1 cellular context compared by ENCODE assay signal in genomic region chr15:40085225-40085624, GRCh38.
TF ChIP-seq lines count a peak whose summit lies in the region.

No MANE protein-coding gene starts in this region.

TF ChIP-seq in H1, 55 proteins besides CTCF, POLR2A, EP300 and RAD21:
- TF ChIP-seq CEBPB (IDR thresholded peaks at IDR 0.05; ENCODE audit: low read depth, low read length) (no peak), RFX5 (IDR thresholded peaks at IDR 0.05; ENCODE audit: borderline replicate concordance, low read depth, low read length) (no peak), PHF8 (conservative IDR thresholded peaks at IDR 0.05; ENCODE audit: low read depth, low read length) (no peak), RBBP5 (IDR thresholded peaks at IDR 0.05; ENCODE audit: borderline replicate concordance, low read depth, low read length) (no peak), RXRA (IDR thresholded peaks at IDR 0.05; ENCODE audit: insufficient read depth, low read depth, low read length) (no peak), SAP30 (IDR thresholded peaks at IDR 0.05; ENCODE audit: insufficient read depth, insufficient replicate concordance, low read length) (no peak), EGR1 (IDR thresholded peaks at IDR 0.05; ENCODE audit: borderline replicate concordance, low read depth, low read length) (no peak)
